15 cellular contexts compared by ENCODE assay signal in genomic region chr15:77673801-77674317, GRCh38. TPM values are rescaled to one million over a fixed set of nuclear protein-coding genes. Genes with fewer than 3 reads are reported as not detected.
DNase-seq lines count a peak whose midpoint lies in the region; ATAC-seq and TF ChIP-seq lines count a peak whose summit lies in the region.
"Had no signal": no experiment of that assay in that cellular context is flagged by ENCODE, and none has a peak within 500 bp of the region (broad histone marks: within the 10 kb centered on the region; RNA-seq: fewer than 3 reads in every experiment).

No MANE protein-coding gene starts in this region.

- no peaks in the 10 kb centered on the region for H3K36me3 Mint-ChIP-seq in CD8-positive, alpha-beta memory T cell
- H3K36me3 Mint-ChIP-seq: CD14-positive monocyte; CD4-positive, alpha-beta memory T cell had no signal

- no peak for TF ChIP-seq CTCF in IMR-90 (conservative IDR thresholded peaks at IDR 0.05; ENCODE audit: low read depth, low read length)

- H4K8ac ChIP-seq in IMR-90 (ENCODE audit: low read depth in 2 of 2, low read length in 2 of 2), result no peak overlapping the region
- no peak overlapping the region for H4K8ac ChIP-seq in mesendoderm (ENCODE audit: low read depth, low read length)

- no peaks in the 10 kb centered on the region for H3K9me3 Mint-ChIP-seq in CD8-positive, alpha-beta memory T cell
- H3K9me3 Mint-ChIP-seq: CD14-positive monocyte; CD4-positive, alpha-beta memory T cell had no signal

- WGBS in IMR-90 (ENCODE audit: extremely low coverage in 2 of 2, insufficient read length in 1 of 2), 2 experiments, result 40% methylated on average over 6 of the region's 6 CpGs; no CpG with 5 or more reads in 1 of the 2 experiments
- 100% methylated on average over 2 of the region's 6 CpGs for WGBS in mesendoderm (ENCODE audit: extremely low coverage, insufficient coverage, low lambda C conversion rate)

- H3K4me3 ChIP-seq in IMR-90 (ENCODE audit: insufficient read depth, low read depth, low read length) (no peak overlapping the region), mesendoderm (ENCODE audit: low read length) (no peak overlapping the region)
- H3K4me3 ChIP-seq in effector memory CD4-positive, alpha-beta T cell (ENCODE audit: insufficient read depth, low read depth, low read length, poor library complexity, severe bottlenecking), result no peak overlapping the region
- no peak overlapping the region for H3K4me3 ChIP-seq in CD8-positive, alpha-beta memory T cell (ENCODE audit: low read length)
- H3K4me3 ChIP-seq: A549, BLaER1, HAP-1 had no signal

- no peak overlapping the region for H2BK15ac ChIP-seq in IMR-90 (ENCODE audit: low read depth, low read length)
- H2BK15ac ChIP-seq in mesendoderm (replicated peaks; ENCODE audit: low read depth), result no peak overlapping the region

- H3K27ac Mint-ChIP-seq in CD8-positive, alpha-beta memory T cell, result no peak overlapping the region
- H3K27ac Mint-ChIP-seq: CD14-positive monocyte; CD4-positive, alpha-beta memory T cell had no signal

- H3K14ac ChIP-seq in IMR-90 (replicated peaks; ENCODE audit: low read depth, low read length), result no peak overlapping the region

- no peak overlapping the region for H2BK20ac ChIP-seq in IMR-90 (ENCODE audit: low read depth, low read length)

- no peak overlapping the region for H3K18ac ChIP-seq in IMR-90 (ENCODE audit: low read depth, low read length)
- no peak overlapping the region for H3K18ac ChIP-seq in mesendoderm (ENCODE audit: low read length)

- DNase-seq in AG08395 (ENCODE audit: low spot score) (peak; percentile 17), IMR-90 (no peak), occipital lobe (lab: John Stamatoyannopoulos, UW) (peak; percentile 58), mesendoderm (no peak), caudate nucleus (lab: John Stamatoyannopoulos, UW) (no peak)
- no peak for DNase-seq in effector memory CD4-positive, alpha-beta T cell
- DNase-seq in CD8-positive, alpha-beta memory T cell, result no peak
- DNase-seq: CD4-positive, alpha-beta memory T cell; GDM1 had no signal

- H2AK5ac ChIP-seq in IMR-90 (ENCODE audit: low read depth, low read length) (no peak overlapping the region), mesendoderm (ENCODE audit: low read length) (no peak overlapping the region)

- intact Hi-C loops in IMR-90 (cut with micrococcal nuclease), result no loop called here

- H3K79me1 ChIP-seq in IMR-90 (ENCODE audit: low read depth in 1 of 2, low read length in 2 of 2) (no peaks in the 10 kb centered on the region), mesendoderm (ENCODE audit: low read length) (no peaks in the 10 kb centered on the region)

- CTCF ChIA-PET in IMR-90 (lab: Yijun Ruan, JAX), result no interaction called here
- CTCF ChIA-PET in CD8-positive, alpha-beta memory T cell (lab: Charles Lee), result no interaction called here

- no peak for ATAC-seq in IMR-90 (ENCODE audit: low read depth)
- ATAC-seq: A549 had no signal

- no peak overlapping the region for H2AFZ ChIP-seq in IMR-90 (replicated peaks; ENCODE audit: low read length, poor library complexity)

- H2BK120ac ChIP-seq in IMR-90 (ENCODE audit: low read depth, low read length), result no peak overlapping the region
- no peak overlapping the region for H2BK120ac ChIP-seq in mesendoderm (ENCODE audit: low read depth, low read length)

- H3K23ac ChIP-seq in IMR-90 (ENCODE audit: low read depth, low read length), result no peak overlapping the region
- H3K23ac ChIP-seq in mesendoderm (ENCODE audit: low read length), result no peak overlapping the region

- TF ChIP-seq POLR2A in IMR-90 (IDR thresholded peaks at IDR 0.05; ENCODE audit: low read depth, low read length), result no peak

- in situ Hi-C loops in IMR-90 (cut with MboI; ENCODE audit: low sequenced_read_pairs), result no loop called here

- peaks cover 13 to 36% of the 10 kb centered on the region in 2 donors for H3K27me3 Mint-ChIP-seq in CD8-positive, alpha-beta memory T cell

- H3K9ac ChIP-seq in IMR-90 (ENCODE audit: low read depth, low read length), result no peak overlapping the region
- H3K9ac ChIP-seq in mesendoderm (ENCODE audit: low read length), result no peak overlapping the region
- H3K9ac ChIP-seq: BLaER1 had no signal

- no TSS peak for BruUV-seq in IMR-90 (replicated peaks; lab: Mats Ljungman, UMichigan)

- POLR2A ChIA-PET in IMR-90 (lab: Charles Lee; ENCODE audit: unreplicated experiment), result no interaction called here
- POLR2A ChIA-PET in CD8-positive, alpha-beta memory T cell (lab: Charles Lee), result no interaction called here

- no peaks in the 10 kb centered on the region for H3K36me3 ChIP-seq in IMR-90 (ENCODE audit: control insufficient read depth, insufficient read depth, low read length)
- H3K36me3 ChIP-seq in effector memory CD4-positive, alpha-beta T cell (ENCODE audit: control insufficient read depth, insufficient read depth, low read length), result no peaks in the 10 kb centered on the region
- no peaks in the 10 kb centered on the region for H3K36me3 ChIP-seq in mesendoderm (ENCODE audit: control insufficient read depth, insufficient read depth, low read length)
- no peaks in the 10 kb centered on the region for H3K36me3 ChIP-seq in CD8-positive, alpha-beta memory T cell (ENCODE audit: insufficient read depth, low read length)
- H3K36me3 ChIP-seq: BLaER1, HAP-1 had no signal

- no peak overlapping the region for H3K4me2 ChIP-seq in IMR-90 (ENCODE audit: low read depth, low read length)
- no peak overlapping the region for H3K4me2 ChIP-seq in mesendoderm (ENCODE audit: low read length)
- H3K4me2 ChIP-seq: A549, BLaER1 had no signal

- dilution Hi-C loops in IMR-90 (cut with HindIII; ENCODE audit: low sequenced_read_pairs, unreplicated experiment), result no loop called here

- H3K9me3 ChIP-seq in IMR-90 (ENCODE audit: control insufficient read depth, insufficient read depth, low read length), result peaks cover 4% of the 10 kb centered on the region
- H3K9me3 ChIP-seq in effector memory CD4-positive, alpha-beta T cell (ENCODE audit: control insufficient read depth, low read length), result no peaks in the 10 kb centered on the region
- no peaks in the 10 kb centered on the region for H3K9me3 ChIP-seq in CD8-positive, alpha-beta memory T cell (ENCODE audit: low read length)
- H3K9me3 ChIP-seq: A549, BLaER1, HAP-1 had no signal

- H2AK9ac ChIP-seq in IMR-90 (replicated peaks; ENCODE audit: low read depth, low read length, poor library complexity), result peak overlapping the region; percentile 25

- H3K27ac ChIP-seq in IMR-90 (ENCODE audit: insufficient read depth, low read length), result no peak overlapping the region
- H3K27ac ChIP-seq in cingulate gyrus (ENCODE audit: low read depth, low read length), result peak overlapping the region; percentile 12
- no peak overlapping the region for H3K27ac ChIP-seq in effector memory CD4-positive, alpha-beta T cell (ENCODE audit: insufficient read depth, low read length, poor library complexity, severe bottlenecking)
- no peak overlapping the region for H3K27ac ChIP-seq in mesendoderm (ENCODE audit: low read depth, low read length)
- H3K27ac ChIP-seq in caudate nucleus (ENCODE audit: low read depth, low read length), result no peak overlapping the region
- no peak overlapping the region for H3K27ac ChIP-seq in CD8-positive, alpha-beta memory T cell (ENCODE audit: low read depth, low read length)
- H3K27ac ChIP-seq: 22Rv1, A549, BLaER1 had no signal

- H2BK5ac ChIP-seq in IMR-90 (ENCODE audit: low read depth, low read length, poor library complexity, severe bottlenecking) (no peak overlapping the region), mesendoderm (ENCODE audit: low read length) (no peak overlapping the region)

- no peak overlapping the region for H4K5ac ChIP-seq in IMR-90 (ENCODE audit: low read depth, low read length)
- H4K5ac ChIP-seq in mesendoderm (ENCODE audit: low read length), result no peak overlapping the region

- H4K91ac ChIP-seq in IMR-90 (ENCODE audit: insufficient read depth, low read depth, low read length), result no peak overlapping the region

- H3K4me1 Mint-ChIP-seq in CD8-positive, alpha-beta memory T cell, result no peaks in the 10 kb centered on the region
- H3K4me1 Mint-ChIP-seq: CD14-positive monocyte; CD4-positive, alpha-beta memory T cell had no signal

- H3K27me3 ChIP-seq in IMR-90 (ENCODE audit: control insufficient read depth, insufficient read depth, low read length) (peaks cover 68% of the 10 kb centered on the region), mesendoderm (ENCODE audit: insufficient read depth, low read length, poor library complexity) (no peaks in the 10 kb centered on the region)
- H3K27me3 ChIP-seq in effector memory CD4-positive, alpha-beta T cell (replicated peaks; ENCODE audit: control insufficient read depth, insufficient read depth, low read length, poor library complexity, severe bottlenecking), result no peaks in the 10 kb centered on the region
- no peaks in the 10 kb centered on the region for H3K27me3 ChIP-seq in CD8-positive, alpha-beta memory T cell (ENCODE audit: insufficient read depth, low read length, poor library complexity, severe bottlenecking)
- H3K27me3 ChIP-seq: BLaER1 had no signal

- no peaks in the 10 kb centered on the region for H3K9me1 ChIP-seq in IMR-90 (ENCODE audit: insufficient read depth, low read length)

- no peak overlapping the region for H3K4me3 Mint-ChIP-seq in CD8-positive, alpha-beta memory T cell
- H3K4me3 Mint-ChIP-seq: CD14-positive monocyte; CD4-positive, alpha-beta memory T cell had no signal

- H4K20me1 ChIP-seq in IMR-90 (ENCODE audit: insufficient read depth, low read length), result no peaks in the 10 kb centered on the region
- H4K20me1 ChIP-seq: BLaER1 had no signal

- no peak overlapping the region for H3K4ac ChIP-seq in IMR-90 (ENCODE audit: low read depth, low read length)
- H3K4ac ChIP-seq in mesendoderm (ENCODE audit: low read depth, low read length), result no peak overlapping the region

- no peaks in the 10 kb centered on the region for H3K4me1 ChIP-seq in IMR-90 (ENCODE audit: control insufficient read depth, insufficient read depth, low read length)
- H3K4me1 ChIP-seq in effector memory CD4-positive, alpha-beta T cell (ENCODE audit: control insufficient read depth, insufficient read depth, low read length, poor library complexity, severe bottlenecking), result no peaks in the 10 kb centered on the region
- H3K4me1 ChIP-seq in mesendoderm (ENCODE audit: control insufficient read depth, low read depth, low read length), result no peaks in the 10 kb centered on the region
- H3K4me1 ChIP-seq in CD8-positive, alpha-beta memory T cell (ENCODE audit: insufficient read depth, low read length), result no peaks in the 10 kb centered on the region
- H3K4me1 ChIP-seq: A549, HAP-1 had no signal

- no peaks in the 10 kb centered on the region for H3K79me2 ChIP-seq in mesendoderm (ENCODE audit: control insufficient read depth, insufficient read depth, low read length)

- no peak for TF ChIP-seq RAD21 in IMR-90 (IDR thresholded peaks at IDR 0.05; ENCODE audit: low read length)

- no peak overlapping the region for H3K56ac ChIP-seq in IMR-90 (ENCODE audit: extremely low read depth, insufficient read depth, low read length)
- H3K56ac ChIP-seq in mesendoderm (ENCODE audit: low read length), result no peak overlapping the region

RNA-seq across cellular contexts. Expression of gene LINGO1, which starts 41.1 kb away (rescaled TPM):
- total RNA-seq in IMR-90 (2012; rRNA removed) (not detected in 2 replicates), occipital lobe (45.7 TPM)
- 0.05 and 0.13 TPM in 2 replicates for polyA plus RNA-seq in IMR-90 (2012; rRNA removed)
- 0.14 TPM in 1 of 2 replicates, not detected in the other for polyA plus RNA-seq in IMR-90 (2012; cell fraction: cytosol; rRNA removed)
- 0.04 TPM in 1 of 2 replicates, not detected in the other for polyA plus RNA-seq in IMR-90 (2012; cell fraction: nucleus; rRNA removed; ENCODE audit: low replicate concordance)
- 5.0 TPM for polyA plus RNA-seq in mesendoderm (2013, experiment 1 of 2)
- 4.7 TPM for polyA plus RNA-seq in mesendoderm (2013, experiment 2 of 2)
- total RNA-seq in CD8-positive, alpha-beta memory T cell, result not detected
- polyA plus RNA-seq in CD8-positive, alpha-beta memory T cell, result not detected
- total RNA-seq: CD4-positive, alpha-beta memory T cell had no signal
- polyA plus RNA-seq: CD14-positive monocyte; CD4-positive, alpha-beta memory T cell had no signal

Comparison
In these comparisons a context has a peak if more than half of its experiments do, and no peak if none do; other contexts are left out.
1. DNase-seq: peak in AG08395 (single experiment) and occipital lobe (single experiment); none in IMR-90 (single experiment), effector memory CD4-positive, alpha-beta T cell (0 of 3), mesendoderm (single experiment), caudate nucleus (0 of 61) and CD8-positive, alpha-beta memory T cell (0 of 5).
2. RNA of gene LINGO1, which starts 41.1 kb away (total RNA-seq): 45.7 TPM in occipital lobe (single experiment); not detected in CD8-positive, alpha-beta memory T cell and not detected in IMR-90; every median in the first group is over 10 times any median in the second.